Comparison of ENCODE assay signal across 17 cellular contexts in the genomic region with DNA sequence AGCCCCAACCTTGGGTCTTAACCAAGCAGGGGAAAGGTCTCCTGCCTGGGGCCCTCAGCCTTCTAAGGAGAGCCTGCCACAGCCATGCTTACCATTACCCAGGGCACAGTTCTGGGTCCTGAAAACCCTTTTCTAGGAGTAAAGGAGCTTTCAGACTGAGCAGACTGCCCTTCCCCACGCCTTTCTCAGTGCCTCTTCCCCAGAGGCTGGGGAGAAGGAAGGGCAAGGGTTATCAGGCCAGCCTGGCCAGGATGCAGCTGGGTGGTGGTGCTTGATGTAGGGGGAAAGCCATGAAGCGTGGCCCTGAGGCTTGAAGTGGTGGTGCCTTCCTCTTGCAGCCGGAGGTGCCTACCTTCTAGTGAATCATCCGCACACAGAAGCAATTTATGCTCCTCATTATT. TPM values are rescaled to one million over a fixed set of nuclear protein-coding genes. Genes with fewer than 3 reads are reported as not detected.
DNase-seq lines count a peak whose midpoint lies in the region; ATAC-seq, FAIRE-seq and TF ChIP-seq lines count a peak whose summit lies in the region.
"Had no signal": no experiment of that assay in that cellular context is flagged by ENCODE, and none has a peak within 500 bp of the region (broad histone marks: within the 10 kb centered on the region; RNA-seq: fewer than 3 reads in every experiment).

No MANE protein-coding gene starts in this region.

- H3K36me3 Mint-ChIP-seq in type B pancreatic cell = no peaks in the 10 kb centered on the region

- TF ChIP-seq CTCF in right atrium auricular region (IDR thresholded peaks at IDR 0.05) = no peak
- TF ChIP-seq CTCF in type B pancreatic cell (conservative IDR thresholded peaks at IDR 0.05) = no peak

- H3K36me3 ChIP-seq in right atrium auricular region = no peaks in the 10 kb centered on the region
- H3K36me3 ChIP-seq: ascending aorta, gastroesophageal sphincter, left lung had no signal

- FAIRE-seq in urothelium cell line (lab: Jason Lieb, UNC) = no peak
- FAIRE-seq: colon, TTC549 had no signal

- no peaks in the 10 kb centered on the region for H3K27me3 Mint-ChIP-seq in type B pancreatic cell

- H3K9me3 ChIP-seq in right atrium auricular region = no peaks in the 10 kb centered on the region
- H3K9me3 ChIP-seq: ascending aorta, gastroesophageal sphincter, left lung had no signal

- no peak overlapping the region for H3K27ac ChIP-seq in right atrium auricular region
- H3K27ac ChIP-seq in caudate nucleus (ENCODE audit: low read depth, low read length) = peak overlapping the region; percentile 75
- H3K27ac ChIP-seq: ascending aorta, left lung had no signal

- H3K27ac Mint-ChIP-seq in type B pancreatic cell = no peak overlapping the region

- peaks cover 0 to 38% of the 10 kb centered on the region in 2 donors for H3K4me1 ChIP-seq in right atrium auricular region
- H3K4me1 ChIP-seq: left lung had no signal

- H3K4me3 ChIP-seq in right atrium auricular region = no peak overlapping the region
- H3K4me3 ChIP-seq: ascending aorta, gastroesophageal sphincter, left lung had no signal

- no peaks in the 10 kb centered on the region for H3K27me3 ChIP-seq in right atrium auricular region
- H3K27me3 ChIP-seq: ascending aorta, gastroesophageal sphincter, left lung had no signal

- DNase-seq in right atrium auricular region (ENCODE audit: low spot score) (peak; percentile 43), left cardiac atrium (no peak), caudate nucleus (lab: John Stamatoyannopoulos, UW) (peak in 6 of 61 donors; percentile 16 to 43 (median 36)), mesenteric fat pad (ENCODE audit: low spot score) (peak; percentile 80), type B pancreatic cell (ENCODE audit: extremely low spot score, unreplicated experiment) (peak; percentile 53), urothelium cell line (ENCODE audit: low spot score) (no peak)
- DNase-seq in activated CD4-positive, alpha-beta T cell treated with anti-CD3 and anti-CD28 coated beads, Interleukin-2, amount 50 U/mL, for 4 hours = no peak
- DNase-seq: activated CD4-positive, alpha-beta T cell treated with anti-CD3 and anti-CD28 coated beads, Interleukin-2, amount 50 U/mL, for 48 hours; activated effector memory CD4-positive, alpha-beta T cell treated with Interleukin-2 at 50 U/mL for 16 hours; left lung; NCI-H1694 treated with DMSO at 0.1 percent for 48 hours; NCI-H226 had no signal

- H3K9me3 Mint-ChIP-seq in type B pancreatic cell = no peaks in the 10 kb centered on the region

- H3K4me3 Mint-ChIP-seq in type B pancreatic cell = no peak overlapping the region

- ATAC-seq in left cardiac atrium (no peak), GM18867 (IDR thresholded peaks at IDR 0.05; ENCODE audit: unreplicated experiment) (no peak)
- ATAC-seq: gastroesophageal sphincter, left lung had no signal

- peaks cover 32% of the 10 kb centered on the region for H3K4me1 Mint-ChIP-seq in type B pancreatic cell (ENCODE audit: unreplicated experiment)

- intact Hi-C loops in left cardiac atrium (cut with DNase I) = loop anchor here in 1 of 2 donors (5.0 kb wide), 1 partner anchor 35 kb away; no protein-coding TSS in a partner anchor

RNA-seq across cellular contexts. Expression of a gene that starts 40.5 kb away (rescaled TPM):
- total RNA-seq in right atrium auricular region (10 to 100 TPM in 1 of 2 donors, 1 to 10 TPM in 1; 9.4 to 13.6 TPM), left cardiac atrium (10 to 100 TPM; 11.0 to 14.8 TPM), mesenteric fat pad (21.9 TPM), type B pancreatic cell (ENCODE audit: low replicate concordance) (6.4 and 9.1 TPM in 2 replicates)

Comparison
In these comparisons a context has a peak if more than half of its experiments do, and no peak if none do; other contexts are left out.
1. DNase-seq: peak in right atrium auricular region (single experiment), mesenteric fat pad (single experiment) and type B pancreatic cell (single experiment); none in left cardiac atrium (single experiment), urothelium cell line (single experiment) and activated CD4-positive, alpha-beta T cell treated with anti-CD3 and anti-CD28 coated beads, Interleukin-2, amount 50 U/mL, for 4 hours (0 of 2).